Comparison of ENCODE assay signal across 5 cellular contexts in the genomic region with DNA sequence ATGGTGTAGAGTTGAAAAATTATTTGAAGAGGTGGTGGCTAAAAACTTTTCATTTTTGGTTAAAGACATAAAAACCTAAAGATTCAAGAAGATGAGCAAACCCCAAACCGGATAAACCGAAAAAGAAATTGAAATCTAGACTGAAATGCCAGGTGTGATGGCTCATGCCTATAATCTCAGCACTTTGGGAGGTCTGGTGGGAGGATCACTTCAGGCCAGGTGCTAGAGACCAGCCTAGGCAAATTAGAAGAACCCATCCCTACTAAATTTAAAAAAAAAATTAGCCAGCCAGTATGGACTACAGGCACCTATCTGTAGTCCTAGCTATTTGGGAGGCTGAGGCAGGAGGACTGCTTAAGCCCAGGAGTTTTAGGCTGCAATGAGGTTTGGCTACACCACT.
"Had no signal": no experiment of that assay in that cellular context is flagged by ENCODE, and none has a peak within 500 bp of the region (broad histone marks: within the 10 kb centered on the region; RNA-seq: fewer than 3 reads in every experiment).

No MANE protein-coding gene starts in this region.

- H3K4me3 ChIP-seq: GM23338, K562 had no signal

- ATAC-seq: GM23338, K562 had no signal

- DNase-seq: H9, HCEC 1CT, IMR-90 had no signal

- H2AFZ ChIP-seq: GM23338 had no signal

- H3K4me2 ChIP-seq: GM23338 had no signal
